In genomic region chr1:201327687-201328240, GRCh38 we compare ENCODE assay signal across 22 cellular contexts. TPM values are rescaled to one million over a fixed set of nuclear protein-coding genes. Genes with fewer than 3 reads are reported as not detected.
A peak's percentile ranks its signal among the peaks of the same experiment; 100 is the strongest.
DNase-seq lines count a peak whose midpoint lies in the region; ATAC-seq and TF ChIP-seq lines count a peak whose summit lies in the region.
"Had no signal": no experiment of that assay in that cellular context is flagged by ENCODE, and none has a peak within 500 bp of the region (broad histone marks: within the 10 kb centered on the region; RNA-seq: fewer than 3 reads in every experiment).

No MANE protein-coding gene starts in this region.

- H3K9me3 ChIP-seq in osteoblast (ENCODE audit: low read depth, low read length): no peaks in the 10 kb centered on the region
- H3K9me3 ChIP-seq: A549, BE2C had no signal

- H3K4me1 ChIP-seq in osteoblast (ENCODE audit: insufficient read depth, low read length): peaks cover 6% of the 10 kb centered on the region
- H3K4me1 ChIP-seq: A549, BE2C had no signal

- no peak overlapping the region for H2AFZ ChIP-seq in osteoblast (ENCODE audit: low read length)
- H2AFZ ChIP-seq: PC-9 had no signal

- intact Hi-C loops in left cardiac atrium (cut with DNase I) (no loop called here), Right ventricle myocardium inferior (cut with DNase I) (no loop called here)

- H3K27me3 ChIP-seq in osteoblast (ENCODE audit: insufficient read depth, low read length): no peaks in the 10 kb centered on the region
- H3K27me3 ChIP-seq: BE2C had no signal

- H3K4me3 ChIP-seq in osteoblast (ENCODE audit: insufficient read depth, low read length): no peak overlapping the region
- H3K4me3 ChIP-seq: A549, PC-9 had no signal

- TF ChIP-seq CTCF in osteoblast (IDR thresholded peaks at IDR 0.05; ENCODE audit: extremely low read depth, low read depth, low read length): no peak

- ATAC-seq in left cardiac atrium: no peak
- ATAC-seq in Right ventricle myocardium inferior: no peak
- no peak for ATAC-seq in HG03097 (IDR thresholded peaks at IDR 0.05; ENCODE audit: low FRiP score, unreplicated experiment)
- ATAC-seq: A549 had no signal

- peak; percentile 4 for DNase-seq in left cardiac atrium
- no peak for DNase-seq in Right ventricle myocardium inferior (ENCODE audit: missing footprints)
- DNase-seq in epithelial cell of prostate (ENCODE audit: low read depth, low spot score): no peak
- DNase-seq in osteoblast (ENCODE audit: insufficient read length, low spot score, missing footprints): peak; percentile 66
- no peak for DNase-seq in DMS153 treated with DMSO at 0.1 percent for 48 hours (lab: John Stamatoyannopoulos, UW; ENCODE audit: unreplicated experiment)
- no peak for DNase-seq in activated naive CD4-positive, alpha-beta T cell treated with Interleukin-2 at 50 U/mL for 16 hours
- DNase-seq: BE2C; CD4-positive, CD25-positive, alpha-beta regulatory T cell; DMS79 treated with DMSO at 0.1 percent for 48 hours; H7; KG1; NCI-H1105; NCI-H2029 treated with DMSO at 0.1 percent for 48 hours; NCI-H226; NCI-H510A treated with DMSO at 0.1 percent for 48 hours; NCI-H748 treated with DMSO at 0.1 percent for 48 hours; RPMI8226 had no signal

- H4K20me1 ChIP-seq in osteoblast (ENCODE audit: insufficient read depth, low read length): no peaks in the 10 kb centered on the region

- no peak overlapping the region for H3K4me2 ChIP-seq in osteoblast (ENCODE audit: insufficient read depth, low read length)
- H3K4me2 ChIP-seq: A549, PC-9 had no signal

- H3K36me3 ChIP-seq in osteoblast (ENCODE audit: insufficient read depth, low read length): no peaks in the 10 kb centered on the region
- H3K36me3 ChIP-seq: BE2C had no signal

- H3K27ac ChIP-seq in epithelial cell of prostate (peak overlapping the region; percentile 14), osteoblast (ENCODE audit: low read depth, low read length) (no peak overlapping the region)
- H3K27ac ChIP-seq: A549, HL-60, PC-9 had no signal

- no peaks in the 10 kb centered on the region for H3K79me2 ChIP-seq in osteoblast (ENCODE audit: insufficient read depth, low read length)

RNA-seq across cellular contexts. Expression of gene PKP1, which starts 44.5 kb away (rescaled TPM):
- 1 to 10 TPM in 1 of 2 donors, under 1 TPM in 1; 0.77 to 1.0 TPM for total RNA-seq in left cardiac atrium
- total RNA-seq in Right ventricle myocardium inferior: 0.16 TPM
- under 0.01 TPM in 2 replicates for total RNA-seq in osteoblast
- total RNA-seq: CD4-positive, CD25-positive, alpha-beta regulatory T cell; H7; HT1080 had no signal

RNA-seq across cellular contexts. Expression of gene TNNT2, which starts 49.7 kb away (rescaled TPM):
- total RNA-seq in left cardiac atrium (1,000 to 10,000 TPM; 4,860 to 5,317 TPM), Right ventricle myocardium inferior (9,445 TPM), osteoblast (not detected in 2 replicates)
- total RNA-seq: CD4-positive, CD25-positive, alpha-beta regulatory T cell; HT1080 had no signal

Comparison
In these comparisons a context has a peak if more than half of its experiments do, and no peak if none do; other contexts are left out.
1. DNase-seq: peak in left cardiac atrium (single experiment) and osteoblast (single experiment); none in Right ventricle myocardium inferior (single experiment), epithelial cell of prostate (single experiment), DMS153 treated with DMSO at 0.1 percent for 48 hours (single experiment) and activated naive CD4-positive, alpha-beta T cell treated with Interleukin-2 at 50 U/mL for 16 hours (single experiment).
2. RNA of gene TNNT2, which starts 49.7 kb away (total RNA-seq): 9,445 TPM in Right ventricle myocardium inferior (single experiment) and 4,860 to 5,317 TPM in left cardiac atrium; not detected in osteoblast; every median in the first group is over 1,000 times any median in the second.